ENCODE assay signal across 18 cellular contexts in the genomic region with DNA sequence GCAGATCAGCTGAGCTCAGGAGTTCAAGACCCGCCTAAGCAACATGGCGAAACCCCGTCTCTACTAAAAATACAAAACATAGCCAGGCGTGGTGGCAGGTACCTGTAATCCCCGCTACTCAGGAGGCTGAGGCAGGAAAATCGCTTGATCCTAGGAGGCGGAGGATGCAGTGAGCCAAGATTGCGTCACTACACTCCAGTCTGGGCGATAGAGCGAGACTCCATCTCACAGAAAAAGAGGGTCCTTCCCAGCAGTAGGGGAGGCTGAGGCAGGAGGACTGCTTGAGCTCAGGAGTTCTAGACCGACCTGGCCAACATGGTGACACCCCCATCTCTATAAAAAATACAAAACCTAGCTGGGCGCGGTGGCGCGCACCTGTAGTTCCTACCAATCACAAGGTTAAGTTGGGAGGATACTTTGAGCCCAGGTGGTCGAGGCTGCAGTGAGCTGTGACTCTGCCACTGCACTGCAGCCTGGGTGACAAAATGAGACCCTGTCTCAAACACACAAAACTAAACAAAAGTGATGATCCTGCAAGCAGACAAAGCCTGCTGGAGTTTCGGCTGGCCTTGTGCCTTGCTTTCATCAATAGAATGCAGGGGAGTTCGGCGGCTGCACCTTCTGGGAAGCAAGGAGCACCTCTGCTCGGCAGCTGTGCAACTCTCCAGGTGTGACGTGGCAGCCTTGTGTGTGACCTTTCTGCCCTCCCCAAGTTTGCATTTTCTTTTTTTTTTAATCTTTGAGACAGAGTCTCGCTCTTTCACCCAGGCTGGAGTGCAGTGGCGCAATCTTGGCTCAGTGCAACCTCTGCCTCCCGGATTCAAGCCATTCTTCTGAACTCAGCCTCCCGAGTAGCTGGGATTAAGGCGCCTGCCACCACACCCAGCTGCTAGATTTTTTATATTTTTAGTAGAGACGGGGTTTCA. TPM values are rescaled to one million over a fixed set of nuclear protein-coding genes. Genes with fewer than 3 reads are reported as not detected.
A peak's percentile ranks its signal among the peaks of the same experiment; 100 is the strongest.
DNase-seq lines count a peak whose midpoint lies in the region; ATAC-seq and TF ChIP-seq lines count a peak whose summit lies in the region.
"Had no signal": no experiment of that assay in that cellular context is flagged by ENCODE, and none has a peak within 500 bp of the region (broad histone marks: within the 10 kb centered on the region; RNA-seq: fewer than 3 reads in every experiment).

No MANE protein-coding gene starts in this region.

- H3K27me3 ChIP-seq in right atrium auricular region (no peaks in the 10 kb centered on the region), lower lobe of right lung (ENCODE audit: low read depth) (no peaks in the 10 kb centered on the region), upper lobe of left lung (no peaks in the 10 kb centered on the region)
- H3K27me3 ChIP-seq: heart right ventricle, ovary, uterus had no signal

- no peak for TF ChIP-seq POLR2A in upper lobe of left lung (IDR thresholded peaks at IDR 0.05)

- H3K4me3 ChIP-seq in right atrium auricular region = no peak overlapping the region
- H3K4me3 ChIP-seq in lower lobe of right lung = no peak overlapping the region
- no peak overlapping the region for H3K4me3 ChIP-seq in upper lobe of left lung
- H3K4me3 ChIP-seq: heart right ventricle, ovary, uterus had no signal

- ATAC-seq in left cardiac atrium = peak; percentile 41 to 62
- ATAC-seq in esophagus mucosa = peak; percentile 61
- peak; percentile 61 to 63 for ATAC-seq in lower lobe of right lung
- ATAC-seq in upper lobe of left lung (ENCODE audit: low FRiP score in 2 of 2) = peak; percentile 65 to 79
- ATAC-seq in GM18498 (IDR thresholded peaks at IDR 0.05; ENCODE audit: unreplicated experiment) = no peak
- ATAC-seq in HG03457 (IDR thresholded peaks at IDR 0.05; ENCODE audit: unreplicated experiment) = no peak
- ATAC-seq: activated T-helper 17 cell treated with anti-CD3 and anti-CD28 coated beads, Interleukin-2, amount 50 U/mL, for 72 hours; T-cell had no signal

- H3K36me3 ChIP-seq in right atrium auricular region (no peaks in the 10 kb centered on the region), lower lobe of right lung (peaks cover 8% of the 10 kb centered on the region), upper lobe of left lung (peaks cover 0 to 9% (median 0%) of the 10 kb centered on the region in 4 donors)
- H3K36me3 ChIP-seq: ovary, uterus had no signal

- DNase-seq in left cardiac atrium (peak; percentile 55), right atrium auricular region (ENCODE audit: low spot score) (no peak), lower lobe of right lung (peak; percentile 70), upper lobe of left lung (peak in 1 of 2 donors; percentile 68), NCI-H1930 (lab: John Stamatoyannopoulos, UW) (no peak)
- DNase-seq: activated B cell treated with CpG ODN at 0.5 μM for 24 hours; activated CD8-positive, alpha-beta memory T cell treated with anti-CD3 and anti-CD28 coated beads for 24 hours; islet precursor cell; NCI-H2107; stimulated activated naive CD4-positive, alpha-beta T cell treated with Interleukin-2 at 50 U/mL for 16 hours; T-cell had no signal

- intact Hi-C loops in left cardiac atrium (cut with DNase I) = loop anchor here in 1 of 2 donors (5.0 kb wide), 1 partner anchor 35 kb away; no protein-coding TSS in a partner anchor
- intact Hi-C loops in lower lobe of right lung (cut with DNase I) = no loop called here

- TF ChIP-seq EP300 in upper lobe of left lung (IDR thresholded peaks at IDR 0.05) = no peak

- TF ChIP-seq CTCF in right atrium auricular region (IDR thresholded peaks at IDR 0.05) = no peak
- TF ChIP-seq CTCF in lower lobe of right lung (IDR thresholded peaks at IDR 0.05) = no peak
- no peak for TF ChIP-seq CTCF in upper lobe of left lung (IDR thresholded peaks at IDR 0.05)

- WGBS in upper lobe of left lung, 2 donors = 75 to 77% methylated on average over 26 to 27 of the region's 27 CpGs

- H3K9me3 ChIP-seq in right atrium auricular region (no peaks in the 10 kb centered on the region), lower lobe of right lung (no peaks in the 10 kb centered on the region), upper lobe of left lung (no peaks in the 10 kb centered on the region)
- H3K9me3 ChIP-seq: ovary, uterus had no signal

- H3K4me1 ChIP-seq in right atrium auricular region (peaks cover 0 to 23% of the 10 kb centered on the region in 2 donors), lower lobe of right lung (peaks cover 15% of the 10 kb centered on the region), upper lobe of left lung (peaks cover 4 to 16% (median 7%) of the 10 kb centered on the region in 4 donors)
- H3K4me1 ChIP-seq: uterus had no signal

- H3K27ac ChIP-seq in right atrium auricular region (peak overlapping the region in 1 of 2 donors; percentile 53), lower lobe of right lung (peak overlapping the region; percentile 5), upper lobe of left lung (peak overlapping the region in 2 of 4 donors; percentile 35 to 40)
- H3K27ac ChIP-seq: ovary, uterus had no signal

RNA-seq across cellular contexts. Expression of a gene that starts 12.4 kb away (rescaled TPM):
- total RNA-seq in left cardiac atrium = 100 to 1,000 TPM; 491 to 596 TPM
- 100 to 1,000 TPM; 655 to 703 TPM for total RNA-seq in right atrium auricular region
- 483 TPM for total RNA-seq in esophagus mucosa
- 383 TPM for total RNA-seq in lower lobe of right lung
- total RNA-seq in upper lobe of left lung = 100 to 1,000 TPM; 318 to 698 (median 384) TPM

RNA-seq across cellular contexts. Expression of a gene that starts 43.6 kb away (rescaled TPM):
- 10 to 100 TPM; 37.0 to 44.4 TPM for total RNA-seq in left cardiac atrium
- 10 to 100 TPM; 36.0 to 49.8 TPM for total RNA-seq in right atrium auricular region
- total RNA-seq in esophagus mucosa = 42.2 TPM
- 66.2 TPM for total RNA-seq in lower lobe of right lung
- 100 to 1,000 TPM in 1 of 6 donors, 10 to 100 TPM in 5; 37.7 to 121 (median 65.8) TPM for total RNA-seq in upper lobe of left lung

Comparison
In these comparisons a context has a peak if more than half of its experiments do, and no peak if none do; other contexts are left out.
1. DNase-seq: peak in left cardiac atrium (single experiment) and lower lobe of right lung (single experiment); none in right atrium auricular region (single experiment) and NCI-H1930 (0 of 2).
2. ATAC-seq: peak in left cardiac atrium (2 of 2), esophagus mucosa (single experiment), lower lobe of right lung (2 of 2) and upper lobe of left lung (2 of 2); none in GM18498 (single experiment) and HG03457 (single experiment).